ENCODE assay signal across 8 cellular contexts in the genomic region with DNA sequence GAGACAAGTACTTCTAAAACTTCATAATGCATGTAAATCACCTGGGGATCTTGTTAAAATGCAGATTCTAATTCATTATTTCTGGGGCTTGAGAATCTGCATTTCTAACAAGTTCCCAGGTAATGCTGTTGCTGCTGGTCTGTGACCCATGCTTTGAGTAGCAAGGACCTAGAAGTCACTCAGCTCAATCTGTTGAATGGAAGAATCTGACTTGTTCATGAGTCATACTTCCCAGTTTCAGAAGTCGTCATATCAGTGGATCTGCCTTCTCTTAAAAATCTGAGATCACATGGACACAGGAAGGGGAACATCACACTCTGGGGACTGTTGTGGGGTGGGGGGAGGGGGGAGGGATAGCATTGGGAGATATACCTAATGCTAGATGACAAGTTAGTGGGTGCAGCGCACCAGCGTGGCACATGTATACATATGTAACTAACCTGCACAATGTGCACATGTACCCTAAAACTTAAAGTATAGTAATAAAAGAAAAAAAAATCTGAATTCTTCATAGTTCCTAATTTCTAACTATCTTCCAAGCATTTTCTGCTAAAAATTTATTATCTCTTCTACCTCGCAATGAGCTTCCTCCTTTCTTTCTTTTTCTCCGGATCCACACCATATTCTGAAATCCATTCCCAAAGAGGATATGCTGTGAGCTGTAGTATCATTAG. TPM values are rescaled to one million over a fixed set of nuclear protein-coding genes. Genes with fewer than 3 reads are reported as not detected.
DNase-seq lines count a peak whose midpoint lies in the region; ATAC-seq and FAIRE-seq lines count a peak whose summit lies in the region.
"Not testable (repeated sequence)": the region's sequence is repeated elsewhere in the genome, so short reads cannot be mapped to it uniquely, and the experiment has no call there.

No MANE protein-coding gene starts in this region.

- H3K9me3 ChIP-seq in SJSA1 (replicated peaks): not testable (repeated sequence)

- not testable (repeated sequence) for H3K4me3 ChIP-seq in SJSA1

- FAIRE-seq in GM19239 (lab: Jason Lieb, UNC): peak; percentile 70

- ATAC-seq in HG02610 (IDR thresholded peaks at IDR 0.05; ENCODE audit: unreplicated experiment) (peak; percentile 85), HG03469 (IDR thresholded peaks at IDR 0.05; ENCODE audit: unreplicated experiment) (peak; percentile 70)

- not testable (repeated sequence) for H3K27me3 ChIP-seq in SJSA1 (replicated peaks)

- in situ Hi-C loops in Caki2 (cut with HindIII; ENCODE audit: low pct_unique_long_range_greater_than_20kb, low sequenced_read_pairs): not testable (repeated sequence)

- peaks cover 34% of the 10 kb centered on the region for H3K4me1 ChIP-seq in SJSA1 (replicated peaks)

- peak; percentile 16 for DNase-seq in Caki2 (ENCODE audit: low read depth)
- not testable (repeated sequence) for DNase-seq in GM19239 (ENCODE audit: insufficient read length, low spot score)
- peak in 1 of 2 experiments; percentile 19 for DNase-seq in SJSA1 (ENCODE audit: low read depth in 1 of 2, low spot score in 2 of 2)
- peak; percentile 28 for DNase-seq in activated naive CD4-positive, alpha-beta T cell treated with anti-CD3 and anti-CD28 coated beads, Interleukin-2, amount 50 U/mL, for 16 hours
- peak; percentile 22 for DNase-seq in glomerular visceral epithelial cell (ENCODE audit: extremely low spot score)
- peak in 3 of 4 experiments; percentile 9 to 13 (median 9) for DNase-seq in stimulated activated CD4-positive, alpha-beta T cell treated with anti-CD3 and anti-CD28 coated beads, Interleukin-1b, Interleukin-23, amount 100 ng/mL, for 24 hours (ENCODE audit: low read depth in 4 of 4, low spot score in 1 of 4)

- H3K36me3 ChIP-seq in SJSA1: not testable (repeated sequence)

- H3K27ac ChIP-seq in SJSA1: 0 out of 2 replicates have a peak overlapping the region, but pooled peaks have one; percentile 27

RNA-seq across cellular contexts. Expression of a gene that starts 46.2 kb away (rescaled TPM):
- total RNA-seq in Caki2 (2014; rRNA removed; shearing (Covaris generic); ENCODE audit: low replicate concordance): 13.1 and 15.1 TPM in 2 replicates
- 6.4 and 9.2 TPM in 2 replicates for total RNA-seq in SJSA1 (2014; rRNA removed; shearing (Covaris generic))
